Comparison of ENCODE assay signal across 16 cellular contexts in genomic region chr9:90022474-90022873, GRCh38.
"Had no signal": no experiment of that assay in that cellular context is flagged by ENCODE, and none has a peak within 500 bp of the region (broad histone marks: within the 10 kb centered on the region; RNA-seq: fewer than 3 reads in every experiment).

No MANE protein-coding gene starts in this region.

- DNase-seq: activated CD4-positive, alpha-beta T cell treated with anti-CD3 and anti-CD28 coated beads, Interleukin-2, amount 50 U/mL, for 48 hours; activated naive CD4-positive, alpha-beta T cell treated with Interleukin-2 at 50 U/mL for 16 hours; amniotic stem cell; esophagus squamous epithelium; foreskin melanocyte; head of caudate nucleus; left ventricle myocardium inferior; midbrain; pancreas; retina; stimulated activated CD4-positive, alpha-beta T cell treated with anti-CD3 and anti-CD28 coated beads, Interleukin-15, amount 100 ng/mL, for 24 hours; stimulated activated CD4-positive, alpha-beta T cell treated with anti-CD3 and anti-CD28 coated beads, Interleukin-4, amount 100 ng/mL, for 24 hours; T-helper 2 cell; thyroid gland had no signal

- H3K4me1 Mint-ChIP-seq: brain had no signal

- H3K27ac Mint-ChIP-seq: brain had no signal

- H3K27ac ChIP-seq: esophagus squamous epithelium, left ventricle myocardium inferior, pancreas, thyroid gland, vagina had no signal

- H3K4me3 ChIP-seq: esophagus squamous epithelium, left ventricle myocardium inferior, pancreas, thyroid gland, vagina had no signal

- H3K36me3 Mint-ChIP-seq: brain had no signal

- H3K9me3 ChIP-seq: pancreas, thyroid gland had no signal

- ATAC-seq: pancreas had no signal

- H3K4me3 Mint-ChIP-seq: brain had no signal

- H3K36me3 ChIP-seq: esophagus squamous epithelium, left ventricle myocardium inferior, pancreas, thyroid gland, vagina had no signal

- H3K27me3 ChIP-seq: pancreas, thyroid gland, vagina had no signal

- H3K4me1 ChIP-seq: thyroid gland had no signal
